Comparison of ENCODE assay signal across 1 cellular context in genomic region chr1:48743480-48743879, GRCh38.
TF ChIP-seq lines count a peak whose summit lies in the region.

No MANE protein-coding gene starts in this region.

TF ChIP-seq in WTC11, 78 proteins besides CTCF, POLR2A, EP300 and RAD21 (continued from another document):
- TF ChIP-seq, protein P1, sequence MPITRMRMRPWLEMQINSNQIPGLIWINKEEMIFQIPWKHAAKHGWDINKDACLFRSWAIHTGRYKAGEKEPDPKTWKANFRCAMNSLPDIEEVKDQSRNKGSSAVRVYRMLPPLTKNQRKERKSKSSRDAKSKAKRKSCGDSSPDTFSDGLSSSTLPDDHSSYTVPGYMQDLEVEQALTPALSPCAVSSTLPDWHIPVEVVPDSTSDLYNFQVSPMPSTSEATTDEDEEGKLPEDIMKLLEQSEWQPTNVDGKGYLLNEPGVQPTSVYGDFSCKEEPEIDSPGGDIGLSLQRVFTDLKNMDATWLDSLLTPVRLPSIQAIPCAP (CRISPR knock-in tag; IDR thresholded peaks at IDR 0.05) = no peak
TF ChIP-seq in WTC11: peak in this region for 0.
